Comparison of ENCODE assay signal across 24 cellular contexts in genomic region chr1:19703280-19703679, GRCh38. TPM values are rescaled to one million over a fixed set of nuclear protein-coding genes. Genes with fewer than 3 reads are reported as not detected.
"Had no signal": no experiment of that assay in that cellular context is flagged by ENCODE, and none has a peak within 500 bp of the region (broad histone marks: within the 10 kb centered on the region; RNA-seq: fewer than 3 reads in every experiment).

No MANE protein-coding gene starts in this region.

- H3K4me3 ChIP-seq: MG63, SJSA1, SK-N-MC had no signal

- H3K27me3 ChIP-seq: MG63, SJSA1 had no signal

- H3K4me1 ChIP-seq: SJSA1 had no signal

- H3K27ac ChIP-seq: SJSA1, SK-N-MC had no signal

- H3K9me3 ChIP-seq: MG63, SJSA1 had no signal

- H3K36me3 ChIP-seq: MG63 had no signal

- DNase-seq: Karpas-422, KG1, MG63, NCI-H1092, NCI-H1105 treated with DMSO at 0.1 percent for 48 hours, NCI-H1417 treated with DMSO at 0.1 percent for 48 hours, NCI-H146, NCI-H187, NCI-H2029, NCI-H2081 treated with DMSO at 0.1 percent for 48 hours, NCI-H2171, NCI-H226, NCI-H446, NCI-H510A, NCI-H524 treated with DMSO at 0.1 percent for 48 hours, NCI-H69, NCI-H774, Right ventricle myocardium superior, RPMI8226, SIG-M5 had no signal

- FAIRE-seq: RCC 7860 had no signal

RNA-seq across cellular contexts. Expression of gene HTR6, which starts 38.6 kb away (rescaled TPM):
- total RNA-seq: HT-29, Right ventricle myocardium superior, SJSA1 had no signal
